ENCODE assay signal across 8 cellular contexts in genomic region chrX:68599256-68600152, GRCh38. TPM values are rescaled to one million over a fixed set of nuclear protein-coding genes. Genes with fewer than 3 reads are reported as not detected.
A peak's percentile ranks its signal among the peaks of the same experiment; 100 is the strongest.
DNase-seq lines count a peak whose midpoint lies in the region; ATAC-seq and TF ChIP-seq lines count a peak whose summit lies in the region.

No MANE protein-coding gene starts in this region.

- TF ChIP-seq CTCF in OCI-LY7 (conservative IDR thresholded peaks at IDR 0.05; ENCODE audit: low read length) (peak; percentile 70), fibroblast of pulmonary artery (IDR thresholded peaks at IDR 0.05; ENCODE audit: low read length, missing control alignments) (peak; percentile 68), stomach (IDR thresholded peaks at IDR 0.05) (peak in 4 of 7 experiments; percentile 11 to 57 (median 46))

- CTCF ChIA-PET in OCI-LY7 (lab: Charles Lee; ENCODE audit: unreplicated experiment), result no interaction called here

- H3K27ac ChIP-seq in OCI-LY7 (ENCODE audit: low read depth, low read length, poor library complexity, severe bottlenecking) (no peak overlapping the region), stomach (no peak overlapping the region)

- TF ChIP-seq EP300 in stomach (IDR thresholded peaks at IDR 0.05), result no peak

- ATAC-seq in HG03442 (IDR thresholded peaks at IDR 0.05; ENCODE audit: unreplicated experiment) (no peak), GM21360 (IDR thresholded peaks at IDR 0.05; ENCODE audit: unreplicated experiment) (no peak)

- POLR2A ChIA-PET in OCI-LY7 (lab: Charles Lee), result no interaction called here

- no peaks in the 10 kb centered on the region for H3K79me2 ChIP-seq in OCI-LY7 (ENCODE audit: insufficient read depth, low read depth, low read length)

- H3K4me3 ChIP-seq in OCI-LY7 (ENCODE audit: low read depth, low read length, poor library complexity, severe bottlenecking) (no peak overlapping the region), fibroblast of pulmonary artery (replicated peaks; ENCODE audit: low read depth, low read length) (no peak overlapping the region), stomach (no peak overlapping the region)

- WGBS in stomach, 5 donors, result 0 to 69% (median 65%) methylated on average over 1 to 3 of the region's 3 CpGs

- H3K4me1 ChIP-seq in OCI-LY7 (ENCODE audit: insufficient read depth, low read length, poor library complexity, severe bottlenecking) (no peaks in the 10 kb centered on the region), stomach (no peaks in the 10 kb centered on the region)

- H3K4me2 ChIP-seq in OCI-LY7 (ENCODE audit: low read length), result no peak overlapping the region

- no TSS peak for BruUV-seq in OCI-LY7 (replicated peaks; lab: Mats Ljungman, UMichigan)

- intact Hi-C loops in OCI-LY7 (cut with micrococcal nuclease; ENCODE audit: unreplicated experiment) (no loop called here), stomach (cut with DNase I; ENCODE audit: low total_unique reads) (no loop called here)

- DNase-seq in activated CD4-positive, alpha-beta T cell treated with anti-CD3 and anti-CD28 coated beads for 48 hours, result peak; percentile 3
- DNase-seq in activated CD4-positive, alpha-beta T cell treated with anti-CD3 and anti-CD28 coated beads for 1 hour, result no peak
- DNase-seq in OCI-LY7 (ENCODE audit: low spot score) (peak; percentile 2), fibroblast of pulmonary artery (ENCODE audit: low read depth) (peak; percentile 17), stomach (no peak)
- no peak for DNase-seq in activated naive CD4-positive, alpha-beta T cell (lab: John Stamatoyannopoulos, UW)

- H3K9me3 ChIP-seq in OCI-LY7 (ENCODE audit: low read length), result no peaks in the 10 kb centered on the region
- peaks cover 0 to 68% (median 33%) of the 10 kb centered on the region in 4 donors for H3K9me3 ChIP-seq in stomach

- no peak overlapping the region for H2AFZ ChIP-seq in OCI-LY7 (ENCODE audit: low read length)

- no peaks in the 10 kb centered on the region for H3K27me3 ChIP-seq in stomach

- H3K36me3 ChIP-seq in OCI-LY7 (ENCODE audit: insufficient read depth, low read length) (no peaks in the 10 kb centered on the region), stomach (no peaks in the 10 kb centered on the region)

- H3K9me2 ChIP-seq in OCI-LY7 (ENCODE audit: insufficient read depth, low read length), result no peaks in the 10 kb centered on the region

- TF ChIP-seq POLR2A in stomach (IDR thresholded peaks at IDR 0.05), result no peak

- no peaks in the 10 kb centered on the region for H4K20me1 ChIP-seq in OCI-LY7 (ENCODE audit: insufficient read depth, low read length)

RNA-seq across cellular contexts. Expression of gene STARD8, which starts 48.0 kb away (rescaled TPM):
- total RNA-seq in OCI-LY7 (2014; rRNA removed; shearing (Covaris generic)), result not detected in 2 replicates
- total RNA-seq in OCI-LY7 (2022) (not detected in 2 replicates), stomach (1 to 10 TPM; 1.8 to 7.4 (median 4.9) TPM)
- polyA plus RNA-seq in stomach, result 1 to 10 TPM in 2 of 3 donors, under 1 TPM in 1; 0.93 to 2.3 (median 1.7) TPM

Comparison
In these comparisons a context has a peak if more than half of its experiments do, and no peak if none do; other contexts are left out.
1. DNase-seq: peak in activated CD4-positive, alpha-beta T cell treated with anti-CD3 and anti-CD28 coated beads for 48 hours (single experiment), OCI-LY7 (single experiment) and fibroblast of pulmonary artery (single experiment); none in activated CD4-positive, alpha-beta T cell treated with anti-CD3 and anti-CD28 coated beads for 1 hour (single experiment), stomach (single experiment) and activated naive CD4-positive, alpha-beta T cell (0 of 4).
2. Peak in every context shown above with its lines, with median percentiles within 50 percentile points of each other: CTCF ChIP-seq.